ENCODE assay signal across 8 cellular contexts in the genomic region with DNA sequence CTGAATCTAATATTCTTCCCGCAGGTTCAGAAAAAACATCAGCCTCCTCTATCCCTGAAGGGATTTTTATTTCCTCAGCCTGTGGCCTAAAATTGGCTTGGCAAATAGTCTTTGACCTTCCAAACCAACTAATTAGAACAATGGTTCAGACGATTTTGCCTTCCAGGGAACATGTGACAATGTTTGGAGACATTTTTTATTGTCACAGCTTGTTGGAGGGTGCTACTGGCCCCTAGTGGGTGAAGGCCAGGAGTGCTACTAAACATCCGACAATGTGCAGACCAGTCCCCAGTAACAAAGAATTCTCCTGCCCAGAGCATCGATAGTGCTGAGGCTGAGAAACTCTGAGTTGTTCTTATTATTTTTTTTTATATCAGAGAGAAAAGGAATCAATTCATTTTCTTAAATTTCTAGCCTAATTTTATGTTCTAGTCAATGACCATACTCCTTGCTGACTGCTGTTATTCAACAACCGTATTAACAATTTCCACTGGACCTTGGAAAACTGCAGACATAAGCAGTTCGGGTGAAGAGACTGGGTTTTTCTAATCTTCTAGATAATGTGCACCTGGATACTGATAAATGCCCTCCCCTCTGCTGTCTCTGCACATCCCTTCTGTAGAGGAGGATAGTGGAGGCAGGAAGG.
A peak's percentile ranks its signal among the peaks of the same experiment; 100 is the strongest.
DNase-seq lines count a peak whose midpoint lies in the region; ATAC-seq, FAIRE-seq and TF ChIP-seq lines count a peak whose summit lies in the region.

No MANE protein-coding gene starts in this region.

- peaks cover 0 to 1% (median 0%) of the 10 kb centered on the region in 12 donors for H3K9me3 ChIP-seq in heart left ventricle
- H3K9me3 ChIP-seq in vagina: no peaks in the 10 kb centered on the region

- FAIRE-seq in urothelium cell line (lab: Jason Lieb, UNC): no peak

- TF ChIP-seq POLR2A in heart left ventricle (IDR thresholded peaks at IDR 0.05): no peak
- no peak for TF ChIP-seq POLR2A in vagina (IDR thresholded peaks at IDR 0.05)

- no peaks in the 10 kb centered on the region for H3K27me3 ChIP-seq in heart left ventricle
- H3K27me3 ChIP-seq in vagina: no peaks in the 10 kb centered on the region

- ATAC-seq in heart left ventricle: no peak

- H3K36me3 ChIP-seq in heart left ventricle (no peaks in the 10 kb centered on the region), vagina (no peaks in the 10 kb centered on the region)

- intact Hi-C loops in heart left ventricle (cut with DNase I): loop anchor here in 9 of 10 donors (2.0 to 10.0 kb wide), 14 partner anchors 251 to 1719 kb away; no protein-coding TSS in a partner anchor
- intact Hi-C loops in vagina (cut with DNase I): loop anchor here (10.0 kb wide), 1 partner anchor 1541 kb away; no protein-coding TSS in a partner anchor

- no peak overlapping the region for H3K4me3 ChIP-seq in heart left ventricle
- H3K4me3 ChIP-seq in vagina: no peak overlapping the region

- TF ChIP-seq CTCF in GM12872 (IDR thresholded peaks at IDR 0.05; ENCODE audit: insufficient read depth, low read depth, low read length): peak; percentile 52
- peak; percentile 27 to 64 (median 44) for TF ChIP-seq CTCF in heart left ventricle (IDR thresholded peaks at IDR 0.05)
- peak in 1 of 3 experiments; percentile 51 for TF ChIP-seq CTCF in vagina (IDR thresholded peaks at IDR 0.05)

- DNase-seq in Kasumi-1 (lab: John Stamatoyannopoulos, UW): peak; percentile 28 to 39
- peak; percentile 44 for DNase-seq in SK-N-DZ (ENCODE audit: low spot score)
- no peak for DNase-seq in heart left ventricle
- DNase-seq in urothelium cell line (ENCODE audit: low spot score): peak; percentile 37
- DNase-seq in vagina (ENCODE audit: extremely low spot score in 2 of 2): no peak
- DNase-seq in NCI-H226: no peak
- DNase-seq in activated CD8-positive, alpha-beta memory T cell treated with anti-CD3 and anti-CD28 coated beads, Interleukin-2, amount 50 U/mL, for 48 hours: no peak

- no peak overlapping the region for H3K27ac ChIP-seq in heart left ventricle
- H3K27ac ChIP-seq in vagina: no peak overlapping the region

- H3K4me1 ChIP-seq in heart left ventricle (no peaks in the 10 kb centered on the region), vagina (no peaks in the 10 kb centered on the region)

- WGBS in heart left ventricle, 4 donors: 49 to 50% (median 50%) methylated on average over 6 of the region's 6 CpGs

Comparison
In these comparisons a context has a peak if more than half of its experiments do, and no peak if none do; other contexts are left out.
1. DNase-seq: peak in Kasumi-1 (2 of 2), SK-N-DZ (single experiment) and urothelium cell line (single experiment); none in heart left ventricle (0 of 5), vagina (0 of 2), NCI-H226 (single experiment) and activated CD8-positive, alpha-beta memory T cell treated with anti-CD3 and anti-CD28 coated beads, Interleukin-2, amount 50 U/mL, for 48 hours (single experiment).